In genomic region chr7:142612264-142612881, GRCh38 we compare ENCODE assay signal across 16 cellular contexts.
DNase-seq lines count a peak whose midpoint lies in the region; ATAC-seq and TF ChIP-seq lines count a peak whose summit lies in the region.
"Had no signal": no experiment of that assay in that cellular context is flagged by ENCODE, and none has a peak within 500 bp of the region (broad histone marks: within the 10 kb centered on the region; RNA-seq: fewer than 3 reads in every experiment).

No MANE protein-coding gene starts in this region.

- H3K4me3 Mint-ChIP-seq in activated naive CD4-positive, alpha-beta T cell treated with anti-CD3 and anti-CD28 coated beads for 36 hours = no peak overlapping the region
- H3K4me3 Mint-ChIP-seq: B cell; dendritic cell treated with granulocyte-macrophage colony-stimulating factor and Interleukin-4, amounts not matched to agents 40 ng/mL and 50 ng/mL, for 4 days; immature natural killer cell; stimulated activated naive CD8-positive, alpha-beta T cell treated with anti-CD3 and anti-CD28 coated beads, Interleukin-15, amount 100 ng/mL, for 72 hours had no signal

- WGBS in ovary, 3 donors = 52 to 57% (median 56%) methylated on average over 1 of the region's 1 CpG

- H3K4me1 Mint-ChIP-seq in activated naive CD4-positive, alpha-beta T cell treated with anti-CD3 and anti-CD28 coated beads for 36 hours (ENCODE audit: low read depth) = peaks cover 42% of the 10 kb centered on the region
- H3K4me1 Mint-ChIP-seq: B cell, immature natural killer cell had no signal

- H3K9me3 Mint-ChIP-seq in activated naive CD4-positive, alpha-beta T cell treated with anti-CD3 and anti-CD28 coated beads for 36 hours = no peaks in the 10 kb centered on the region
- H3K9me3 Mint-ChIP-seq: dendritic cell treated with granulocyte-macrophage colony-stimulating factor and Interleukin-4, amounts not matched to agents 40 ng/mL and 50 ng/mL, for 4 days; immature natural killer cell; stimulated activated naive CD8-positive, alpha-beta T cell treated with anti-CD3 and anti-CD28 coated beads, Interleukin-15, amount 100 ng/mL, for 72 hours had no signal

- H3K4me3 ChIP-seq in cardiac fibroblast (replicated peaks in 1 of 2; ENCODE audit: low read depth in 2 of 2, low read length in 2 of 2) (no peak overlapping the region), ovary (no peak overlapping the region)
- H3K4me3 ChIP-seq: HAP-1 had no signal

- DNase-seq in activated naive CD4-positive, alpha-beta T cell treated with anti-CD3 and anti-CD28 coated beads for 36 hours = no peak
- no peak for DNase-seq in activated naive CD4-positive, alpha-beta T cell (lab: John Stamatoyannopoulos, UW)
- DNase-seq in LHCN-M2 (ENCODE audit: low read depth) (peak; percentile 93), cardiac fibroblast (ENCODE audit: low read depth in 2 of 2) (peak; percentile 35 to 47), retina (peak; percentile 57), ovary (no peak), cardiac septum (ENCODE audit: low spot score) (no peak)
- DNase-seq: activated gamma-delta T cell treated with Interleukin-2 at 50 U/mL for 16 hours; foreskin melanocyte; immature natural killer cell; OCI-M1; stimulated activated naive CD8-positive, alpha-beta T cell treated with anti-CD3 and anti-CD28 coated beads, Interleukin-15, amount 100 ng/mL, for 72 hours had no signal

- no peaks in the 10 kb centered on the region for H3K4me1 ChIP-seq in ovary (ENCODE audit: insufficient read depth)
- H3K4me1 ChIP-seq: HAP-1 had no signal

- no peak for TF ChIP-seq EP300 in ovary (IDR thresholded peaks at IDR 0.05)

- H3K27ac Mint-ChIP-seq in activated naive CD4-positive, alpha-beta T cell treated with anti-CD3 and anti-CD28 coated beads for 36 hours = peak overlapping the region; percentile 66
- H3K27ac Mint-ChIP-seq: B cell; dendritic cell treated with granulocyte-macrophage colony-stimulating factor and Interleukin-4, amounts not matched to agents 40 ng/mL and 50 ng/mL, for 4 days; immature natural killer cell had no signal

- H3K9me3 ChIP-seq in ovary = no peaks in the 10 kb centered on the region
- H3K9me3 ChIP-seq: HAP-1 had no signal

- no peaks in the 10 kb centered on the region for H3K27me3 ChIP-seq in ovary

- CTCF ChIA-PET in activated naive CD4-positive, alpha-beta T cell treated with anti-CD3 and anti-CD28 coated beads for 36 hours (lab: Charles Lee) = interaction anchor here (0.8 to 1.2 kb wide), 2 partner anchors 14 to 199 kb away, joined by 3 read pairs; no protein-coding TSS in a partner anchor

- ATAC-seq in HG02588 (IDR thresholded peaks at IDR 0.05; ENCODE audit: unreplicated experiment) = no peak
- ATAC-seq: stimulated activated naive CD8-positive, alpha-beta T cell treated with anti-CD3 and anti-CD28 coated beads, Interleukin-15, amount 100 ng/mL, for 72 hours had no signal

- TF ChIP-seq POLR2A in ovary (IDR thresholded peaks at IDR 0.05) = no peak

- H3K36me3 ChIP-seq in ovary = no peaks in the 10 kb centered on the region
- H3K36me3 ChIP-seq: HAP-1 had no signal

- TF ChIP-seq CTCF in cardiac fibroblast (IDR thresholded peaks at IDR 0.05; ENCODE audit: low read depth, low read length) (no peak), ovary (IDR thresholded peaks at IDR 0.05) (no peak)

- H3K27ac ChIP-seq in ovary = no peak overlapping the region

- H3K27me3 Mint-ChIP-seq in activated naive CD4-positive, alpha-beta T cell treated with anti-CD3 and anti-CD28 coated beads for 36 hours (ENCODE audit: low read depth) = no peaks in the 10 kb centered on the region

- intact Hi-C loops in activated naive CD4-positive, alpha-beta T cell treated with anti-CD3 and anti-CD28 coated beads for 36 hours (cut with micrococcal nuclease) = no loop called here
- intact Hi-C loops in ovary (cut with DNase I) = loop anchor here in 1 of 4 donors (5.0 kb wide), 1 partner anchor 1840 kb away; no protein-coding TSS in a partner anchor
- intact Hi-C loops in cardiac septum (cut with DNase I) = no loop called here

- no peaks in the 10 kb centered on the region for H3K36me3 Mint-ChIP-seq in activated naive CD4-positive, alpha-beta T cell treated with anti-CD3 and anti-CD28 coated beads for 36 hours (ENCODE audit: low read depth)
- H3K36me3 Mint-ChIP-seq: immature natural killer cell had no signal

Comparison
In these comparisons a context has a peak if more than half of its experiments do, and no peak if none do; other contexts are left out.
1. DNase-seq: peak in LHCN-M2 (single experiment), cardiac fibroblast (2 of 2) and retina (single experiment); none in activated naive CD4-positive, alpha-beta T cell treated with anti-CD3 and anti-CD28 coated beads for 36 hours (single experiment), activated naive CD4-positive, alpha-beta T cell (0 of 4), ovary (0 of 5) and cardiac septum (single experiment).